In genomic region chr14:24337824-24338175, GRCh38 we compare ENCODE assay signal across 1 cellular context.
TF ChIP-seq lines count a peak whose summit lies in the region.

No MANE protein-coding gene starts in this region.

TF ChIP-seq in HepG2, 621 proteins besides CTCF, POLR2A, EP300 and RAD21 (continued from another document):
- TF ChIP-seq, protein P1, sequence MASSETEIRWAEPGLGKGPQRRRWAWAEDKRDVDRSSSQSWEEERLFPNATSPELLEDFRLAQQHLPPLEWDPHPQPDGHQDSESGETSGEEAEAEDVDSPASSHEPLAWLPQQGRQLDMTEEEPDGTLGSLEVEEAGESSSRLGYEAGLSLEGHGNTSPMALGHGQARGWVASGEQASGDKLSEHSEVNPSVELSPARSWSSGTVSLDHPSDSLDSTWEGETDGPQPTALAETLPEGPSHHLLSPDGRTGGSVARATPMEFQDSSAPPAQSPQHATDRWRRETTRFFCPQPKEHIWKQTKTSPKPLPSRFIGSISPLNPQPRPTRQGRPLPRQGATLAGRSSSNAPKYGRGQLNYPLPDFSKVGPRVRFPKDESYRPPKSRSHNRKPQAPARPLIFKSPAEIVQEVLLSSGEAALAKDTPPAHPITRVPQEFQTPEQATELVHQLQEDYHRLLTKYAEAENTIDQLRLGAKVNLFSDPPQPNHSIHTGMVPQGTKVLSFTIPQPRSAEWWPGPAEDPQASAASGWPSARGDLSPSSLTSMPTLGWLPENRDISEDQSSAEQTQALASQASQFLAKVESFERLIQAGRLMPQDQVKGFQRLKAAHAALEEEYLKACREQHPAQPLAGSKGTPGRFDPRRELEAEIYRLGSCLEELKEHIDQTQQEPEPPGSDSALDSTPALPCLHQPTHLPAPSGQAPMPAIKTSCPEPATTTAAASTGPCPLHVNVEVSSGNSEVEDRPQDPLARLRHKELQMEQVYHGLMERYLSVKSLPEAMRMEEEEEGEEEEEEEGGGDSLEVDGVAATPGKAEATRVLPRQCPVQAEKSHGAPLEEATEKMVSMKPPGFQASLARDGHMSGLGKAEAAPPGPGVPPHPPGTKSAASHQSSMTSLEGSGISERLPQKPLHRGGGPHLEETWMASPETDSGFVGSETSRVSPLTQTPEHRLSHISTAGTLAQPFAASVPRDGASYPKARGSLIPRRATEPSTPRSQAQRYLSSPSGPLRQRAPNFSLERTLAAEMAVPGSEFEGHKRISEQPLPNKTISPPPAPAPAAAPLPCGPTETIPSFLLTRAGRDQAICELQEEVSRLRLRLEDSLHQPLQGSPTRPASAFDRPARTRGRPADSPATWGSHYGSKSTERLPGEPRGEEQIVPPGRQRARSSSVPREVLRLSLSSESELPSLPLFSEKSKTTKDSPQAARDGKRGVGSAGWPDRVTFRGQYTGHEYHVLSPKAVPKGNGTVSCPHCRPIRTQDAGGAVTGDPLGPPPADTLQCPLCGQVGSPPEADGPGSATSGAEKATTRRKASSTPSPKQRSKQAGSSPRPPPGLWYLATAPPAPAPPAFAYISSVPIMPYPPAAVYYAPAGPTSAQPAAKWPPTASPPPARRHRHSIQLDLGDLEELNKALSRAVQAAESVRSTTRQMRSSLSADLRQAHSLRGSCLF (CRISPR knock-in tag; IDR thresholded peaks at IDR 0.05; ENCODE audit: borderline replicate concordance), result no peak
- TF ChIP-seq, protein P2, sequence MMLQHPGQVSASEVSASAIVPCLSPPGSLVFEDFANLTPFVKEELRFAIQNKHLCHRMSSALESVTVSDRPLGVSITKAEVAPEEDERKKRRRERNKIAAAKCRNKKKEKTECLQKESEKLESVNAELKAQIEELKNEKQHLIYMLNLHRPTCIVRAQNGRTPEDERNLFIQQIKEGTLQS (CRISPR knock-in tag; IDR thresholded peaks at IDR 0.05), result no peak
- no peak for TF ChIP-seq NR2F6 (IDR thresholded peaks at IDR 0.05)
- TF ChIP-seq NR2F6 (CRISPR knock-in tag; IDR thresholded peaks at IDR 0.05), result no peak
